7 cellular contexts compared by ENCODE assay signal in the genomic region with DNA sequence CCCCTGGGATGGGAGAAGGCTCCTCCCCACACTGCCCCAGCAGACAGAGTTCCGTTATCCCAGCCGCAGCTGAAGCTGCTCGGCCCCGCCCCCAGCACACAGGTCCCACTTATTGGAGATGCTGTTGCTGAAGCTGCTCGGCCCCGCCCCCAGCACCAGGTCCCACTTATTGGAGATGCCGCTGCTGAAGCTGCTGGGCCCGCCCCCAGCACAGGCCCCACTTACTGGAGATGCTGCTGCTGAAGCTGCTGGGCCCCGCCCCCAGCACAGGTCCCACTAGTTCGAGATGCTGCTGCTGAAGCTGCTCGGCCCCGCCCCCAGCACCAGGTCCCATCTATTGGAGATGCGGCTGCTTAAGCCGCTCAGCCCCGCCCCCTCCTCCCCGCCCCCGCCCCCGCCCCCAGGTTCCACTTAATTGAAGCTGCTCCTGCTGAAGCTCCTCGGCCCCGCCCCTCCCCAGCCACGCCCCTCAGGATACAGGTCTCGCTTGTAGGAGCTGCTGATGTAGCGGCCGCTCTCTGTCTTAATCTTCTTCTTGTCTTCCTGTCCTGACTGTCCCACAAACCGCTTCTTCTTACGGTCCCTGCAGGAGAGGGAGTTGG. TPM values are rescaled to one million over a fixed set of nuclear protein-coding genes. Genes with fewer than 3 reads are reported as not detected.
DNase-seq lines count a peak whose midpoint lies in the region; ATAC-seq and TF ChIP-seq lines count a peak whose summit lies in the region.
"Had no signal": no experiment of that assay in that cellular context is flagged by ENCODE, and none has a peak within 500 bp of the region (broad histone marks: within the 10 kb centered on the region; RNA-seq: fewer than 3 reads in every experiment).

No MANE protein-coding gene starts in this region.

- peaks cover 75% of the 10 kb centered on the region for H3K36me3 Mint-ChIP-seq in GM23338 (ENCODE audit: low read depth)
- peaks cover 58% of the 10 kb centered on the region for H3K36me3 Mint-ChIP-seq in activated CD8-positive, alpha-beta T cell treated with anti-CD3 and anti-CD28 coated beads, Interleukin-2, amount 10 ng/mL, durations not matched to agents 7 days and 5 days (ENCODE audit: low read depth)

- intact Hi-C loops in left lung (cut with DNase I), result no loop called here

- peak overlapping the region; percentile 83 for H3K27ac Mint-ChIP-seq in GM23338
- H3K27ac Mint-ChIP-seq in activated CD8-positive, alpha-beta T cell treated with anti-CD3 and anti-CD28 coated beads, Interleukin-2, amount 10 ng/mL, durations not matched to agents 7 days and 5 days, result no peak overlapping the region

- H3K4me3 ChIP-seq in GM23338 (0 out of 2 replicates have a peak overlapping the region, but pooled peaks have one; percentile 43), left lung (no peak overlapping the region)

- peak; percentile 74 for DNase-seq in A172 (ENCODE audit: low spot score)
- peak; percentile 98 for DNase-seq in GM23338 (ENCODE audit: low spot score)
- DNase-seq in activated CD8-positive, alpha-beta T cell treated with anti-CD3 and anti-CD28 coated beads, Interleukin-2, amount 10 ng/mL, durations not matched to agents 7 days and 5 days, result no peak
- DNase-seq in HK-2 (ENCODE audit: unreplicated experiment), result no peak
- DNase-seq in medulla oblongata (ENCODE audit: extremely low spot score), result no peak
- DNase-seq in left lung, result no peak

- H3K9me3 ChIP-seq in left lung, result no peaks in the 10 kb centered on the region

- no peaks in the 10 kb centered on the region for H3K27me3 ChIP-seq in GM23338 (ENCODE audit: insufficient read depth)
- no peaks in the 10 kb centered on the region for H3K27me3 ChIP-seq in left lung

- H3K36me3 ChIP-seq in GM23338 (ENCODE audit: insufficient read depth) (peaks cover 6% of the 10 kb centered on the region; the same call in 1 of the 2 replicates), left lung (peaks cover 0 to 95% of the 10 kb centered on the region in 2 donors)

- H3K9me2 ChIP-seq in GM23338 (ENCODE audit: insufficient read depth), result no peaks in the 10 kb centered on the region

- POLR2A ChIA-PET in activated CD8-positive, alpha-beta T cell treated with anti-CD3 and anti-CD28 coated beads, Interleukin-2, amount 10 ng/mL, durations not matched to agents 7 days and 5 days (lab: Charles Lee), result no interaction called here

- H3K4me1 ChIP-seq in GM23338 (ENCODE audit: insufficient read depth) (peaks cover 9% of the 10 kb centered on the region; the same call in 1 of the 2 replicates), left lung (no peaks in the 10 kb centered on the region)

- H3K4me2 ChIP-seq in GM23338, result peak overlapping the region; percentile 64

- CTCF ChIA-PET in activated CD8-positive, alpha-beta T cell treated with anti-CD3 and anti-CD28 coated beads, Interleukin-2, amount 10 ng/mL, durations not matched to agents 7 days and 5 days (lab: Charles Lee), result interaction anchor here (1.3 to 5.4 kb wide), 2 partner anchors 12 to 25 kb away, joined by 3 to 21 read pairs; no protein-coding TSS in a partner anchor

- peaks cover 3% of the 10 kb centered on the region; the same call in 1 of the 3 replicates for H3K9me3 Mint-ChIP-seq in GM23338
- no peaks in the 10 kb centered on the region for H3K9me3 Mint-ChIP-seq in activated CD8-positive, alpha-beta T cell treated with anti-CD3 and anti-CD28 coated beads, Interleukin-2, amount 10 ng/mL, durations not matched to agents 7 days and 5 days (ENCODE audit: insufficient read depth)

- H2AFZ ChIP-seq in GM23338, result no peak overlapping the region

- ATAC-seq in GM23338 (peak; percentile 95), left lung (no peak)
- ATAC-seq in activated CD8-positive, alpha-beta T cell treated with anti-CD3 and anti-CD28 coated beads, Interleukin-2, amount 10 ng/mL, durations not matched to agents 7 days and 5 days, result peak; percentile 38

- peaks cover 14% of the 10 kb centered on the region; the same call in 1 of the 2 replicates for H4K20me1 ChIP-seq in GM23338 (replicated peaks; ENCODE audit: insufficient read depth)

- H3K4me3 Mint-ChIP-seq in GM23338, result no peak overlapping the region; the same call in 2 of the 3 replicates
- H3K4me3 Mint-ChIP-seq in activated CD8-positive, alpha-beta T cell treated with anti-CD3 and anti-CD28 coated beads, Interleukin-2, amount 10 ng/mL, durations not matched to agents 7 days and 5 days, result no peak overlapping the region

- H3F3A ChIP-seq in GM23338 (replicated peaks; ENCODE audit: low read depth), result peaks cover 11% of the 10 kb centered on the region; the same call in 1 of the 2 replicates

- H3K27me3 Mint-ChIP-seq in GM23338 (ENCODE audit: insufficient read depth, low read depth, poor library complexity), result peaks cover 22% of the 10 kb centered on the region
- H3K27me3 Mint-ChIP-seq in activated CD8-positive, alpha-beta T cell treated with anti-CD3 and anti-CD28 coated beads, Interleukin-2, amount 10 ng/mL, durations not matched to agents 7 days and 5 days (ENCODE audit: low read depth), result no peaks in the 10 kb centered on the region

- TF ChIP-seq CTCF in GM23338 (conservative IDR thresholded peaks at IDR 0.05; ENCODE audit: low read depth in 2 of 2), result no peak
- TF ChIP-seq CTCF in left lung (IDR thresholded peaks at IDR 0.05), result no peak

- H3K79me2 ChIP-seq in GM23338 (replicated peaks; ENCODE audit: insufficient read depth), result no peaks in the 10 kb centered on the region

- H3K4me1 Mint-ChIP-seq in GM23338, result peaks cover 25% of the 10 kb centered on the region
- H3K4me1 Mint-ChIP-seq in activated CD8-positive, alpha-beta T cell treated with anti-CD3 and anti-CD28 coated beads, Interleukin-2, amount 10 ng/mL, durations not matched to agents 7 days and 5 days (ENCODE audit: low read depth), result peaks cover 2% of the 10 kb centered on the region

- H3K27ac ChIP-seq in GM23338 (ENCODE audit: low read depth) (no peak overlapping the region), left lung (no peak overlapping the region)

TF ChIP-seq in GM23338, 12 proteins besides CTCF, POLR2A, EP300 and RAD21 (continues in another document):
- no peak for TF ChIP-seq CREB1 (CRISPR knock-in tag; IDR thresholded peaks at IDR 0.05; ENCODE audit: low read depth)

RNA-seq across cellular contexts. Expression of gene CFAP73, which starts 12.0 kb away (rescaled TPM):
- total RNA-seq in A172 (2014; rRNA removed; shearing (Covaris generic)), result 0.22 and 1.2 TPM in 2 replicates
- total RNA-seq in GM23338 (2014; rRNA removed; shearing (Covaris generic)), result 0.59 TPM in 1 of 2 replicates, not detected in the other
- 0.50 and 0.54 TPM in 2 replicates for polyA plus RNA-seq in GM23338 (2016; fragmentation: Nextera tagmentation; extraction: Ambion mirVana)
- total RNA-seq in activated CD8-positive, alpha-beta T cell treated with anti-CD3 and anti-CD28 coated beads, Interleukin-2, amount 10 ng/mL, durations not matched to agents 7 days and 5 days, result under 1 TPM; 0.23 to 0.34 TPM
- 1 to 10 TPM in 1 of 2 donors, not detected in 1; 4.3 TPM for total RNA-seq in left lung
- total RNA-seq: frontal cortex had no signal

RNA-seq across cellular contexts. Expression of gene DDX54, which starts 23.8 kb away (rescaled TPM):
- total RNA-seq in A172 (2014; rRNA removed; shearing (Covaris generic)), result 56.4 and 69.1 TPM in 2 replicates
- 79.6 and 84.1 TPM in 2 replicates for total RNA-seq in GM23338 (2014; rRNA removed; shearing (Covaris generic))
- polyA plus RNA-seq in GM23338 (2016; fragmentation: Nextera tagmentation; extraction: Ambion mirVana), result 89.4 and 89.5 TPM in 2 replicates
- 10 to 100 TPM; 79.4 to 82.0 TPM for total RNA-seq in activated CD8-positive, alpha-beta T cell treated with anti-CD3 and anti-CD28 coated beads, Interleukin-2, amount 10 ng/mL, durations not matched to agents 7 days and 5 days
- total RNA-seq in left lung, result 10 to 100 TPM; 42.0 to 61.1 TPM

RNA-seq across cellular contexts. Expression of gene RITA1, which starts 24.0 kb away (rescaled TPM):
- total RNA-seq in A172 (2014; rRNA removed; shearing (Covaris generic)), result 51.2 and 52.2 TPM in 2 replicates
- 33.0 and 40.4 TPM in 2 replicates for total RNA-seq in GM23338 (2014; rRNA removed; shearing (Covaris generic))
- polyA plus RNA-seq in GM23338 (2016; fragmentation: Nextera tagmentation; extraction: Ambion mirVana), result 20.0 and 21.4 TPM in 2 replicates
- total RNA-seq in activated CD8-positive, alpha-beta T cell treated with anti-CD3 and anti-CD28 coated beads, Interleukin-2, amount 10 ng/mL, durations not matched to agents 7 days and 5 days, result 10 to 100 TPM; 21.0 to 22.6 TPM
- 10 to 100 TPM; 16.7 to 17.3 TPM for total RNA-seq in left lung

RNA-seq across cellular contexts. Expression of gene RASAL1, which starts 26.0 kb away (rescaled TPM):
- total RNA-seq in A172 (2014; rRNA removed; shearing (Covaris generic)), result not detected in 2 replicates
- 5.4 and 8.2 TPM in 2 replicates for total RNA-seq in GM23338 (2014; rRNA removed; shearing (Covaris generic))
- polyA plus RNA-seq in GM23338 (2016; fragmentation: Nextera tagmentation; extraction: Ambion mirVana), result 2.6 and 2.7 TPM in 2 replicates
- under 1 TPM; 0.26 to 0.47 TPM for total RNA-seq in activated CD8-positive, alpha-beta T cell treated with anti-CD3 and anti-CD28 coated beads, Interleukin-2, amount 10 ng/mL, durations not matched to agents 7 days and 5 days
- under 1 TPM; 0.17 to 0.24 TPM for total RNA-seq in left lung

RNA-seq across cellular contexts. Expression of gene TPCN1, which starts 59.7 kb away (rescaled TPM):
- 8.9 and 13.3 TPM in 2 replicates for total RNA-seq in A172 (2014; rRNA removed; shearing (Covaris generic))
- total RNA-seq in GM23338 (2014; rRNA removed; shearing (Covaris generic)), result 12.2 and 14.4 TPM in 2 replicates
- 11.2 and 16.2 TPM in 2 replicates for polyA plus RNA-seq in GM23338 (2016; fragmentation: Nextera tagmentation; extraction: Ambion mirVana)
- 10 to 100 TPM; 13.7 to 16.1 TPM for total RNA-seq in activated CD8-positive, alpha-beta T cell treated with anti-CD3 and anti-CD28 coated beads, Interleukin-2, amount 10 ng/mL, durations not matched to agents 7 days and 5 days
- total RNA-seq in left lung, result 10 to 100 TPM; 39.6 to 54.1 TPM

Comparison
In these comparisons a context has a peak if more than half of its experiments do, and no peak if none do; other contexts are left out.
1. DNase-seq: peak in A172 (single experiment) and GM23338 (single experiment); none in activated CD8-positive, alpha-beta T cell treated with anti-CD3 and anti-CD28 coated beads, Interleukin-2, amount 10 ng/mL, durations not matched to agents 7 days and 5 days (single experiment), HK-2 (single experiment), medulla oblongata (single experiment) and left lung (0 of 2).